8 cellular contexts compared by ENCODE assay signal in genomic region chr9:25716220-25716872, GRCh38. TPM values are rescaled to one million over a fixed set of nuclear protein-coding genes. Genes with fewer than 3 reads are reported as not detected.
DNase-seq lines count a peak whose midpoint lies in the region; ATAC-seq lines count a peak whose summit lies in the region.

No MANE protein-coding gene starts in this region.

- DNase-seq in G401 (ENCODE audit: low spot score): peak; percentile 14
- peak; percentile 55 for DNase-seq in NCI-H82 (lab: John Stamatoyannopoulos, UW)
- peak; percentile 68 for DNase-seq in ecto neural progenitor cell (ENCODE audit: low spot score)
- DNase-seq in lung microvascular endothelial cell (ENCODE audit: low read depth in 2 of 2): peak; percentile 9 to 39
- no peak for DNase-seq in NCI-H1105 treated with DMSO at 0.1 percent for 48 hours (lab: John Stamatoyannopoulos, UW)
- DNase-seq in COLO668 (lab: John Stamatoyannopoulos, UW; ENCODE audit: unreplicated experiment): no peak
- DNase-seq in activated gamma-delta T cell (lab: John Stamatoyannopoulos, UW): no peak

- in situ Hi-C loops in G401 (cut with HindIII; ENCODE audit: low sequenced_read_pairs): no loop called here

- ATAC-seq in HG02938 (IDR thresholded peaks at IDR 0.05; ENCODE audit: unreplicated experiment): no peak

RNA-seq across cellular contexts. Expression of gene TUSC1, which starts 38.1 kb away (rescaled TPM):
- 0.31 and 0.92 TPM in 2 replicates for total RNA-seq in G401 (2014; rRNA removed; shearing (Covaris generic))
- total RNA-seq in lung microvascular endothelial cell: 7.0 and 9.1 TPM in 2 replicates

Comparison
In these comparisons a context has a peak if more than half of its experiments do, and no peak if none do; other contexts are left out.
1. DNase-seq: peak in G401 (single experiment), NCI-H82 (single experiment), ecto neural progenitor cell (single experiment) and lung microvascular endothelial cell (2 of 2); none in NCI-H1105 treated with DMSO at 0.1 percent for 48 hours (single experiment), COLO668 (single experiment) and activated gamma-delta T cell (single experiment).